In the genomic region with DNA sequence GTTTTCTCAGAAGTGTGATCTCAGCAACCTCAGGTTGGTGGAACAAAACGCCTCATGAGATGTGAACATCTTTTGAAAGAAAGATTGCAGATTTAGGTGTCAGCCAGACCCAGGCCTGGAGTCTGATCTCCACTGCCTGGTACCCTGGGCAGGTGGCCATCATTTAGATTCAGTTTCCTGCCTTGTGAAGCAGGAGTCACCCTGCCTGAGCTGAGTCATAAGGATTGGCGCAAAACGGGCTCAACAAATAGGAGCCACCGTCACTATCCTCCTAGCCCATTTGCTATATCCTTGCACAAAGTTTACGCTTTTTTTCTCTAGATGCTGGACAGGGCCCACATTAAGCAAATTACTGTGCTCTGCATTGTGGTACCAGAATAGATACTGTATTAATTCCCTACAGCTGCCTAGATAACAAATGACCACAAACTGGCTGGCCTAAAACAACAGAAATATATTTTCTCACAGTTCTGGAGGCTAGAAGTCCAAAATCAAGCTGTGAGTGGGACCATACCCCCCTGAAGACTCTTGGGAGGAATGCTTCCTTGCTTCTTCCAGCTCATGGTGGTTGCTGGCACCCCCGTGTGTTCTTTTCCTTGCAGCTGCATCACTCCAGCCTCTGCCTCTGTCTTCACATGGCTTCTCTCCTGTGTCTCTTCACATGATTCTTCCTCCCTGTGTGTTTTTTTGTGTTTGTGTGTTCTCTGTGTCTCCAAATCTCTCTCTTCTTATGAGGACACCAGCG, we compare ENCODE assay signal across 23 cellular contexts. TPM values are rescaled to one million over a fixed set of nuclear protein-coding genes. Genes with fewer than 3 reads are reported as not detected.
"Had no signal": no experiment of that assay in that cellular context is flagged by ENCODE, and none has a peak within 500 bp of the region (broad histone marks: within the 10 kb centered on the region; RNA-seq: fewer than 3 reads in every experiment).

No MANE protein-coding gene starts in this region.

- H2AFZ ChIP-seq: hepatocyte had no signal

- H3K27ac Mint-ChIP-seq: activated CD4-positive, alpha-beta T cell treated with anti-CD3 and anti-CD28 coated beads, Interleukin-2, amount 10 ng/mL, durations not matched to agents 24 days and 14 days; activated CD8-positive, alpha-beta T cell treated with anti-CD3 and anti-CD28 coated beads for 36 hours; activated T-helper 17 cell treated with anti-CD3 and anti-CD28 coated beads, Interleukin-2, amount 50 U/mL, for 72 hours; dendritic cell treated with granulocyte-macrophage colony-stimulating factor and Interleukin-4, amounts not matched to agents 40 ng/mL and 50 ng/mL, for 4 days; mesothelial cell of epicardium; stimulated activated naive B cell treated with anti-CD40 and anti-IgM and Interleukin-4, amounts not matched to agents 10 μg/mL and 1 μg/mL and 100 μg/mL, for 72 hours had no signal

- DNase-seq: activated CD4-positive, alpha-beta T cell treated with anti-CD3 and anti-CD28 coated beads, Interleukin-2, amount 10 ng/mL, durations not matched to agents 24 days and 14 days; activated CD8-positive, alpha-beta T cell treated with anti-CD3 and anti-CD28 coated beads for 36 hours; activated naive CD4-positive, alpha-beta T cell; activated T-cell treated with anti-CD3 and anti-CD28 coated beads, Interleukin-2, amount 50 U/mL, for 1 hour; anterior cingulate cortex; cerebellar nuclear complex; effector memory CD4-positive, alpha-beta T cell; esophagus squamous epithelium; occipital lobe; posterior cingulate gyrus; sigmoid colon; stimulated activated naive B cell treated with anti-CD40 and anti-IgM and Interleukin-4, amounts not matched to agents 10 μg/mL and 1 μg/mL and 100 μg/mL, for 72 hours; upper lobe of right lung had no signal

- H3K4me3 ChIP-seq: breast epithelium, esophagus squamous epithelium, hepatocyte, lung, sigmoid colon, upper lobe of right lung had no signal

- H3K4me2 ChIP-seq: hepatocyte had no signal

- H3K27me3 ChIP-seq: breast epithelium, hepatocyte, sigmoid colon, upper lobe of right lung had no signal

- H3K79me2 ChIP-seq: hepatocyte had no signal

- H3K27ac ChIP-seq: breast epithelium, esophagus squamous epithelium, hepatocyte, sigmoid colon, upper lobe of right lung had no signal

- H3K4me3 Mint-ChIP-seq: activated CD4-positive, alpha-beta T cell treated with anti-CD3 and anti-CD28 coated beads, Interleukin-2, amount 10 ng/mL, durations not matched to agents 24 days and 14 days; activated CD8-positive, alpha-beta T cell treated with anti-CD3 and anti-CD28 coated beads for 36 hours; activated T-helper 17 cell treated with anti-CD3 and anti-CD28 coated beads, Interleukin-2, amount 50 U/mL, for 72 hours; dendritic cell treated with granulocyte-macrophage colony-stimulating factor and Interleukin-4, amounts not matched to agents 40 ng/mL and 50 ng/mL, for 4 days; mesothelial cell of epicardium; stimulated activated naive B cell treated with anti-CD40 and anti-IgM and Interleukin-4, amounts not matched to agents 10 μg/mL and 1 μg/mL and 100 μg/mL, for 72 hours had no signal

- H3K4me1 ChIP-seq: breast epithelium, esophagus squamous epithelium, sigmoid colon, upper lobe of right lung had no signal

- H3K9me3 Mint-ChIP-seq: activated CD4-positive, alpha-beta T cell treated with anti-CD3 and anti-CD28 coated beads, Interleukin-2, amount 10 ng/mL, durations not matched to agents 24 days and 14 days; activated CD8-positive, alpha-beta T cell treated with anti-CD3 and anti-CD28 coated beads for 36 hours; activated T-helper 17 cell treated with anti-CD3 and anti-CD28 coated beads, Interleukin-2, amount 50 U/mL, for 72 hours; dendritic cell treated with granulocyte-macrophage colony-stimulating factor and Interleukin-4, amounts not matched to agents 40 ng/mL and 50 ng/mL, for 4 days; mesothelial cell of epicardium; stimulated activated naive B cell treated with anti-CD40 and anti-IgM and Interleukin-4, amounts not matched to agents 10 μg/mL and 1 μg/mL and 100 μg/mL, for 72 hours had no signal

- H3K4me1 Mint-ChIP-seq: activated CD4-positive, alpha-beta T cell treated with anti-CD3 and anti-CD28 coated beads, Interleukin-2, amount 10 ng/mL, durations not matched to agents 24 days and 14 days; activated T-helper 17 cell treated with anti-CD3 and anti-CD28 coated beads, Interleukin-2, amount 50 U/mL, for 72 hours; stimulated activated naive B cell treated with anti-CD40 and anti-IgM and Interleukin-4, amounts not matched to agents 10 μg/mL and 1 μg/mL and 100 μg/mL, for 72 hours had no signal

- H3K36me3 Mint-ChIP-seq: mesothelial cell of epicardium; stimulated activated naive B cell treated with anti-CD40 and anti-IgM and Interleukin-4, amounts not matched to agents 10 μg/mL and 1 μg/mL and 100 μg/mL, for 72 hours had no signal

- H3K9me3 ChIP-seq: breast epithelium, esophagus squamous epithelium, sigmoid colon, upper lobe of right lung had no signal

- H3K36me3 ChIP-seq: breast epithelium, esophagus squamous epithelium, sigmoid colon, upper lobe of right lung had no signal

RNA-seq across cellular contexts. Expression of gene TNFSF11, which starts 38.2 kb away (rescaled TPM):
- total RNA-seq: endothelial cell of umbilical vein, fibroblast of villous mesenchyme, mesothelial cell of epicardium, occipital lobe, renal cortical epithelial cell, sigmoid colon, upper lobe of right lung had no signal
- polyA plus RNA-seq: endothelial cell of umbilical vein, hepatocyte, neural cell had no signal
